ENCODE assay signal across 16 cellular contexts in genomic region chr11:35792846-35793192, GRCh38.
"Had no signal": no experiment of that assay in that cellular context is flagged by ENCODE, and none has a peak within 500 bp of the region (broad histone marks: within the 10 kb centered on the region; RNA-seq: fewer than 3 reads in every experiment).

No MANE protein-coding gene starts in this region.

- H3K27ac ChIP-seq: cardiac muscle cell, neural progenitor cell, testis, upper lobe of right lung, VCaP had no signal

- H3K9ac ChIP-seq: neural progenitor cell had no signal

- H3K9me3 Mint-ChIP-seq: activated T-helper 17 cell treated with anti-CD3 and anti-CD28 coated beads, Interleukin-2, amount 50 U/mL, for 72 hours; neural progenitor cell; stimulated activated naive CD8-positive, alpha-beta T cell treated with anti-CD3 and anti-CD28 coated beads, Interleukin-15, amount 100 ng/mL, for 72 hours had no signal

- H2AFZ ChIP-seq: neural progenitor cell had no signal

- H3K4me3 ChIP-seq: cardiac muscle cell, lung, neural progenitor cell, testis, upper lobe of right lung had no signal

- H3K36me3 ChIP-seq: cardiac muscle cell, neural progenitor cell, upper lobe of right lung had no signal

- H3K27ac Mint-ChIP-seq: activated T-helper 17 cell treated with anti-CD3 and anti-CD28 coated beads, Interleukin-2, amount 50 U/mL, for 72 hours; neural progenitor cell had no signal

- H3K27me3 ChIP-seq: neural progenitor cell, testis, upper lobe of right lung had no signal

- H3K4me2 ChIP-seq: neural progenitor cell had no signal

- H3K4me1 ChIP-seq: testis, upper lobe of right lung had no signal

- H3K27me3 Mint-ChIP-seq: activated T-helper 17 cell treated with anti-CD3 and anti-CD28 coated beads, Interleukin-2, amount 50 U/mL, for 72 hours; stimulated activated naive CD8-positive, alpha-beta T cell treated with anti-CD3 and anti-CD28 coated beads, Interleukin-15, amount 100 ng/mL, for 72 hours had no signal

- H3K4me3 Mint-ChIP-seq: activated T-helper 17 cell treated with anti-CD3 and anti-CD28 coated beads, Interleukin-2, amount 50 U/mL, for 72 hours; neural progenitor cell; stimulated activated naive CD8-positive, alpha-beta T cell treated with anti-CD3 and anti-CD28 coated beads, Interleukin-15, amount 100 ng/mL, for 72 hours had no signal

- DNase-seq: activated CD4-positive, alpha-beta T cell treated with anti-CD3 and anti-CD28 coated beads for 1 hour; activated CD4-positive, alpha-beta T cell treated with anti-CD3 and anti-CD28 coated beads, Interleukin-2, amount 50 U/mL, for 4 hours; activated naive CD4-positive, alpha-beta T cell treated with Interleukin-2 at 50 U/mL for 16 hours; activated T-cell treated with anti-CD3 and anti-CD28 coated beads for 4 hours; left colon; stimulated activated naive CD8-positive, alpha-beta T cell treated with anti-CD3 and anti-CD28 coated beads, Interleukin-15, amount 100 ng/mL, for 72 hours; T1000; testis; upper lobe of right lung had no signal

- H3K9me3 ChIP-seq: testis, upper lobe of right lung had no signal

- ATAC-seq: activated T-helper 17 cell treated with anti-CD3 and anti-CD28 coated beads, Interleukin-2, amount 50 U/mL, for 72 hours; esophagus mucosa; left colon; sciatic nerve; stimulated activated naive CD8-positive, alpha-beta T cell treated with anti-CD3 and anti-CD28 coated beads, Interleukin-15, amount 100 ng/mL, for 72 hours; upper lobe of right lung had no signal
